ENCODE assay signal across 25 cellular contexts in genomic region chr11:116263770-116264169, GRCh38.
"Had no signal": no experiment of that assay in that cellular context is flagged by ENCODE, and none has a peak within 500 bp of the region (broad histone marks: within the 10 kb centered on the region; RNA-seq: fewer than 3 reads in every experiment).

No MANE protein-coding gene starts in this region.

- H3K4me3 Mint-ChIP-seq: activated CD4-positive, alpha-beta T cell treated with anti-CD3 and anti-CD28 coated beads, Interleukin-2, amount 10 ng/mL, durations not matched to agents 24 days and 14 days; activated CD8-positive, alpha-beta memory T cell treated with anti-CD3 and anti-CD28 coated beads, Interleukin-2, amount 10 ng/mL, durations not matched to agents 7 days and 5 days; activated CD8-positive, alpha-beta T cell treated with anti-CD3 and anti-CD28 coated beads for 36 hours; activated naive CD8-positive, alpha-beta T cell treated with anti-CD3 and anti-CD28 coated beads, Interleukin-2, amount 50 U/mL, for 24 hours; natural killer cell treated with Interleukin-12 subunit alpha and Interleukin-12 subunit beta and Interleukin-15 and Interleukin-18, amount 100 ng/mL, for 72 hours; stimulated activated memory B cell treated with anti-CD40 and anti-IgM and Interleukin-4, amounts not matched to agents 10 μg/mL and 1 μg/mL and 100 μg/mL, for 72 hours; T-helper 1 cell treated with Interleukin-12 subunit alpha and Interleukin-12 subunit beta and Interleukin-4 antibody, amounts not matched to agents 30 μg/mL and 1 μg/mL, for 36 hours had no signal

- FAIRE-seq: islet of Langerhans had no signal

- H3K27me3 ChIP-seq: brain microvascular endothelial cell had no signal

- H3K4me1 ChIP-seq: foreskin keratinocyte, transverse colon, uterus had no signal

- H3K36me3 ChIP-seq: brain microvascular endothelial cell, stomach, transverse colon, uterus had no signal

- H3K4me2 ChIP-seq: hepatocyte, smooth muscle cell had no signal

- H3K79me2 ChIP-seq: hepatocyte had no signal

- H3K4me1 Mint-ChIP-seq: activated CD4-positive, alpha-beta T cell treated with anti-CD3 and anti-CD28 coated beads, Interleukin-2, amount 10 ng/mL, durations not matched to agents 24 days and 14 days; activated CD8-positive, alpha-beta memory T cell treated with anti-CD3 and anti-CD28 coated beads, Interleukin-2, amount 10 ng/mL, durations not matched to agents 7 days and 5 days; activated naive CD8-positive, alpha-beta T cell treated with anti-CD3 and anti-CD28 coated beads, Interleukin-2, amount 50 U/mL, for 24 hours; stimulated activated memory B cell treated with anti-CD40 and anti-IgM and Interleukin-4, amounts not matched to agents 10 μg/mL and 1 μg/mL and 100 μg/mL, for 72 hours had no signal

- DNase-seq: activated CD4-positive, alpha-beta T cell treated with anti-CD3 and anti-CD28 coated beads, Interleukin-2, amount 10 ng/mL, durations not matched to agents 24 days and 14 days; activated CD8-positive, alpha-beta memory T cell treated with anti-CD3 and anti-CD28 coated beads, Interleukin-2, amount 10 ng/mL, durations not matched to agents 7 days and 5 days; activated CD8-positive, alpha-beta T cell treated with anti-CD3 and anti-CD28 coated beads for 36 hours; activated gamma-delta T cell; activated naive CD4-positive, alpha-beta T cell treated with anti-CD3 and anti-CD28 coated beads, Interleukin-2, amount 50 U/mL, for 16 hours; activated naive CD8-positive, alpha-beta T cell treated with anti-CD3 and anti-CD28 coated beads, Interleukin-2, amount 50 U/mL, for 24 hours; activated T-cell treated with anti-CD3 and anti-CD28 coated beads for 4 hours; brain microvascular endothelial cell; dermis blood vessel endothelial cell; effector CD8-positive, alpha-beta T cell; foreskin keratinocyte; left ventricle myocardium superior; mammary epithelial cell; stimulated activated CD4-positive, alpha-beta T cell treated with anti-CD3 and anti-CD28 coated beads, Interleukin-15, amount 100 ng/mL, for 24 hours; stomach; T1000; transverse colon; uterus had no signal

- H3K27ac ChIP-seq: brain microvascular endothelial cell, foreskin keratinocyte, hepatocyte, stomach, transverse colon, uterus had no signal

- H3K9me3 ChIP-seq: stomach, transverse colon, uterus had no signal

- H3K36me3 Mint-ChIP-seq: activated CD8-positive, alpha-beta memory T cell treated with anti-CD3 and anti-CD28 coated beads, Interleukin-2, amount 10 ng/mL, durations not matched to agents 7 days and 5 days; natural killer cell treated with Interleukin-12 subunit alpha and Interleukin-12 subunit beta and Interleukin-15 and Interleukin-18, amount 100 ng/mL, for 72 hours; stimulated activated memory B cell treated with anti-CD40 and anti-IgM and Interleukin-4, amounts not matched to agents 10 μg/mL and 1 μg/mL and 100 μg/mL, for 72 hours had no signal

- H3K27me3 Mint-ChIP-seq: activated CD4-positive, alpha-beta T cell treated with anti-CD3 and anti-CD28 coated beads, Interleukin-2, amount 10 ng/mL, durations not matched to agents 24 days and 14 days; activated CD8-positive, alpha-beta memory T cell treated with anti-CD3 and anti-CD28 coated beads, Interleukin-2, amount 10 ng/mL, durations not matched to agents 7 days and 5 days had no signal

- H3K4me3 ChIP-seq: hepatocyte, smooth muscle cell, stomach, transverse colon, uterus had no signal

- H3K9me3 Mint-ChIP-seq: activated CD4-positive, alpha-beta T cell treated with anti-CD3 and anti-CD28 coated beads, Interleukin-2, amount 10 ng/mL, durations not matched to agents 24 days and 14 days; activated CD8-positive, alpha-beta T cell treated with anti-CD3 and anti-CD28 coated beads for 36 hours; activated naive CD8-positive, alpha-beta T cell treated with anti-CD3 and anti-CD28 coated beads, Interleukin-2, amount 50 U/mL, for 24 hours; natural killer cell treated with Interleukin-12 subunit alpha and Interleukin-12 subunit beta and Interleukin-15 and Interleukin-18, amount 100 ng/mL, for 72 hours; stimulated activated memory B cell treated with anti-CD40 and anti-IgM and Interleukin-4, amounts not matched to agents 10 μg/mL and 1 μg/mL and 100 μg/mL, for 72 hours; T-helper 1 cell treated with Interleukin-12 subunit alpha and Interleukin-12 subunit beta and Interleukin-4 antibody, amounts not matched to agents 30 μg/mL and 1 μg/mL, for 36 hours had no signal

- H2AFZ ChIP-seq: hepatocyte had no signal

- H3K27ac Mint-ChIP-seq: activated CD4-positive, alpha-beta T cell treated with anti-CD3 and anti-CD28 coated beads, Interleukin-2, amount 10 ng/mL, durations not matched to agents 24 days and 14 days; activated CD8-positive, alpha-beta memory T cell treated with anti-CD3 and anti-CD28 coated beads, Interleukin-2, amount 10 ng/mL, durations not matched to agents 7 days and 5 days; activated CD8-positive, alpha-beta T cell treated with anti-CD3 and anti-CD28 coated beads for 36 hours; activated naive CD8-positive, alpha-beta T cell treated with anti-CD3 and anti-CD28 coated beads, Interleukin-2, amount 50 U/mL, for 24 hours; natural killer cell treated with Interleukin-12 subunit alpha and Interleukin-12 subunit beta and Interleukin-15 and Interleukin-18, amount 100 ng/mL, for 72 hours; stimulated activated memory B cell treated with anti-CD40 and anti-IgM and Interleukin-4, amounts not matched to agents 10 μg/mL and 1 μg/mL and 100 μg/mL, for 72 hours; T-helper 1 cell treated with Interleukin-12 subunit alpha and Interleukin-12 subunit beta and Interleukin-4 antibody, amounts not matched to agents 30 μg/mL and 1 μg/mL, for 36 hours had no signal

- ATAC-seq: activated CD8-positive, alpha-beta memory T cell treated with anti-CD3 and anti-CD28 coated beads, Interleukin-2, amount 10 ng/mL, durations not matched to agents 7 days and 5 days; activated CD8-positive, alpha-beta T cell treated with anti-CD3 and anti-CD28 coated beads for 36 hours; activated naive CD8-positive, alpha-beta T cell treated with anti-CD3 and anti-CD28 coated beads, Interleukin-2, amount 50 U/mL, for 24 hours; foreskin keratinocyte; left ventricle myocardium superior; natural killer cell treated with Interleukin-12 subunit alpha and Interleukin-12 subunit beta and Interleukin-15 and Interleukin-18, amount 100 ng/mL, for 72 hours; sciatic nerve; stimulated activated memory B cell treated with anti-CD40 and anti-IgM and Interleukin-4, amounts not matched to agents 10 μg/mL and 1 μg/mL and 100 μg/mL, for 72 hours had no signal
